Comparison of ENCODE assay signal across 8 cellular contexts in genomic region chr2:74481432-74481831, GRCh38. TPM values are rescaled to one million over a fixed set of nuclear protein-coding genes. Genes with fewer than 3 reads are reported as not detected.
DNase-seq lines count a peak whose midpoint lies in the region; ATAC-seq and TF ChIP-seq lines count a peak whose summit lies in the region.

No MANE protein-coding gene starts in this region.

- no peak for ATAC-seq in body of pancreas

- peak overlapping the region; percentile 93 for H3K4me2 ChIP-seq in Loucy (ENCODE audit: low read depth, low read length, poor library complexity, severe bottlenecking)

- peaks cover 53% of the 10 kb centered on the region for H3K79me2 ChIP-seq in Loucy (ENCODE audit: insufficient read depth, low read length)

- no peaks in the 10 kb centered on the region for H3F3A ChIP-seq in Loucy (ENCODE audit: low read depth)

- intact Hi-C loops in body of pancreas (cut with DNase I): no loop called here

- H3K4me1 ChIP-seq in BE2C (no peaks in the 10 kb centered on the region), Loucy (ENCODE audit: insufficient read depth, low read length, poor library complexity, severe bottlenecking) (peaks cover 29% of the 10 kb centered on the region), body of pancreas (peaks cover 27% of the 10 kb centered on the region)
- H3K4me1 ChIP-seq in effector memory CD4-positive, alpha-beta T cell (ENCODE audit: control insufficient read depth, insufficient read depth, low read length, poor library complexity, severe bottlenecking): peaks cover 21% of the 10 kb centered on the region

- H3K36me3 Mint-ChIP-seq in nephron progenitor cell (ENCODE audit: low read depth): peaks cover 31% of the 10 kb centered on the region

- H3K4me3 ChIP-seq in BE2C (ENCODE audit: low read depth, low read length): peak overlapping the region; percentile 79
- H3K4me3 ChIP-seq in Loucy (ENCODE audit: low read length, poor library complexity, severe bottlenecking): peak overlapping the region; percentile 79
- H3K4me3 ChIP-seq in effector memory CD4-positive, alpha-beta T cell (ENCODE audit: insufficient read depth, low read depth, low read length, poor library complexity, severe bottlenecking): peak overlapping the region; percentile 100
- peak overlapping the region in 1 of 2 donors; percentile 35 for H3K4me3 ChIP-seq in body of pancreas

- H3K36me3 ChIP-seq in BE2C: no peaks in the 10 kb centered on the region
- no peaks in the 10 kb centered on the region for H3K36me3 ChIP-seq in Loucy (ENCODE audit: insufficient read depth, low read length)
- H3K36me3 ChIP-seq in effector memory CD4-positive, alpha-beta T cell (ENCODE audit: control insufficient read depth, insufficient read depth, low read length): peaks cover 8% of the 10 kb centered on the region
- H3K36me3 ChIP-seq in body of pancreas (replicated peaks in 1 of 2; ENCODE audit: insufficient read depth in 1 of 2, low read depth in 2 of 2): no peaks in the 10 kb centered on the region

- peaks cover 9% of the 10 kb centered on the region for H4K20me1 ChIP-seq in Loucy (ENCODE audit: insufficient read depth, low read length, poor library complexity, severe bottlenecking)

- peak overlapping the region; percentile 80 for H3K9ac ChIP-seq in Loucy (ENCODE audit: low read depth, low read length, poor library complexity, severe bottlenecking)

- H3K27ac Mint-ChIP-seq in nephron progenitor cell: no peak overlapping the region

- H3K9me2 ChIP-seq in Loucy (replicated peaks; ENCODE audit: low read depth, low read length): no peaks in the 10 kb centered on the region

- peaks cover 5% of the 10 kb centered on the region for H3K27me3 Mint-ChIP-seq in nephron progenitor cell (ENCODE audit: low read depth, poor library complexity)

- no peak overlapping the region for H2AFZ ChIP-seq in Loucy (ENCODE audit: low read length)

- H3K27ac ChIP-seq in effector memory CD4-positive, alpha-beta T cell (ENCODE audit: insufficient read depth, low read length, poor library complexity, severe bottlenecking): peak overlapping the region; percentile 98
- H3K27ac ChIP-seq in body of pancreas: peak overlapping the region in 1 of 4 donors; percentile 83

- H3K27me3 ChIP-seq in BE2C (no peaks in the 10 kb centered on the region), Loucy (ENCODE audit: insufficient read depth, low read length, poor library complexity, severe bottlenecking) (no peaks in the 10 kb centered on the region), body of pancreas (no peaks in the 10 kb centered on the region)
- H3K27me3 ChIP-seq in effector memory CD4-positive, alpha-beta T cell (replicated peaks; ENCODE audit: control insufficient read depth, insufficient read depth, low read length, poor library complexity, severe bottlenecking): no peaks in the 10 kb centered on the region

- 43% methylated on average over 3 of the region's 3 CpGs for WGBS in body of pancreas, 2 donors

- peak overlapping the region; percentile 94 for H3K4me3 Mint-ChIP-seq in nephron progenitor cell

- no peak for TF ChIP-seq POLR2A in body of pancreas (IDR thresholded peaks at IDR 0.05)

- H3K4me1 Mint-ChIP-seq in nephron progenitor cell: peaks cover 34% of the 10 kb centered on the region

- TF ChIP-seq CTCF in BE2C (IDR thresholded peaks at IDR 0.05; ENCODE audit: low read depth, low read length) (no peak), Loucy (conservative IDR thresholded peaks at IDR 0.05; ENCODE audit: low read length) (no peak), nephron progenitor cell (IDR thresholded peaks at IDR 0.05) (no peak), body of pancreas (IDR thresholded peaks at IDR 0.05) (no peak)

- DNase-seq in BE2C (no peak), nephron progenitor cell (no peak), SHP77 (lab: John Stamatoyannopoulos, UW) (no peak), NCI-H1436 treated with DMSO at 0.1 percent for 48 hours (lab: John Stamatoyannopoulos, UW) (no peak), NCI-H1105 (lab: John Stamatoyannopoulos, UW) (no peak), body of pancreas (no peak)
- DNase-seq in effector memory CD4-positive, alpha-beta T cell: no peak

- H3K9me3 Mint-ChIP-seq in nephron progenitor cell: no peaks in the 10 kb centered on the region

- H3K9me3 ChIP-seq in BE2C (no peaks in the 10 kb centered on the region), Loucy (ENCODE audit: insufficient read depth, low read depth, low read length) (no peaks in the 10 kb centered on the region), body of pancreas (no peaks in the 10 kb centered on the region)
- no peaks in the 10 kb centered on the region for H3K9me3 ChIP-seq in effector memory CD4-positive, alpha-beta T cell (ENCODE audit: control insufficient read depth, low read length)

RNA-seq across cellular contexts. Expression of gene CCDC142, which starts 1.4 kb away (rescaled TPM):
- polyA plus RNA-seq in BE2C (2012; ENCODE audit: insufficient read depth, insufficient read length, low read depth): 14.0 TPM
- total RNA-seq in body of pancreas: 10 to 100 TPM; 20.5 to 39.2 TPM

RNA-seq across cellular contexts. Expression of gene TTC31, which starts 1.4 kb away (rescaled TPM):
- polyA plus RNA-seq in BE2C (2012; ENCODE audit: insufficient read depth, insufficient read length, low read depth): 20.9 TPM
- total RNA-seq in body of pancreas: 10 to 100 TPM; 26.5 to 28.3 TPM

RNA-seq across cellular contexts. Expression of gene MRPL53, which starts 9.0 kb away (rescaled TPM):
- polyA plus RNA-seq in BE2C (2012; ENCODE audit: insufficient read depth, insufficient read length, low read depth): 238 TPM
- total RNA-seq in body of pancreas: 10 to 100 TPM; 20.1 to 88.2 TPM

RNA-seq across cellular contexts. Expression of gene MOGS, which starts 16.2 kb away (rescaled TPM):
- polyA plus RNA-seq in BE2C (2012; ENCODE audit: insufficient read depth, insufficient read length, low read depth): 65.7 TPM
- 10 to 100 TPM; 43.6 to 65.9 TPM for total RNA-seq in body of pancreas

RNA-seq across cellular contexts. Expression of gene LBX2, which starts 18.0 kb away (rescaled TPM):
- polyA plus RNA-seq in BE2C (2012; ENCODE audit: insufficient read depth, insufficient read length, low read depth): 3.0 TPM
- total RNA-seq in body of pancreas: 1 to 10 TPM; 2.3 to 7.6 TPM
